ENCODE assay signal across 28 cellular contexts in the genomic region with DNA sequence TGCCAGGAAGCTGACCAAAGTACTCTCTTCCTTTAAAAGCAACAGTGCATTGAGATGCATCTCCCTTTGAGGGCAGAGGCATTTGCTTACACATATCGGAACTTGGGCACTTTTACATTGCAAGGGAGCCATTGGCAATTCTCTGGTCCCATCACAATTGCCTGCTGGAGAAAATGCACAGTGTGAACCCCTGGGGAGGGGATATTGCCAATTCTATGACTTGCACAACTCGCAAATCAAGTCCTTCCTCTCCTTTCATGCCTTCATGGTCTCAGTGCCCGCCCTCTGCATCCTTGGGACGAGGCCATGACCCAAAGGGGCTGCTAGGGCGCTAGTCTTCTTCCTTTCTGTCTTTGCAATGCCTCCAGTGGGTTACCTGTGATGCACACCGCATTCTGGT. TPM values are rescaled to one million over a fixed set of nuclear protein-coding genes. Genes with fewer than 3 reads are reported as not detected.
"Had no signal": no experiment of that assay in that cellular context is flagged by ENCODE, and none has a peak within 500 bp of the region (broad histone marks: within the 10 kb centered on the region; RNA-seq: fewer than 3 reads in every experiment).

No MANE protein-coding gene starts in this region.

- H3K9me3 Mint-ChIP-seq: dendritic cell treated with granulocyte-macrophage colony-stimulating factor and Interleukin-4, amounts not matched to agents 40 ng/mL and 50 ng/mL, for 4 days; effector memory CD8-positive, alpha-beta T cell; stimulated activated naive B cell treated with anti-CD40 and anti-IgM and Interleukin-4, amounts not matched to agents 10 μg/mL and 1 μg/mL and 100 μg/mL, for 72 hours; stimulated activated naive CD8-positive, alpha-beta T cell treated with anti-CD3 and anti-CD28 coated beads, Interleukin-15, amount 100 ng/mL, for 72 hours had no signal

- H3K36me3 Mint-ChIP-seq: naive thymus-derived CD4-positive, alpha-beta T cell; stimulated activated naive B cell treated with anti-CD40 and anti-IgM and Interleukin-4, amounts not matched to agents 10 μg/mL and 1 μg/mL and 100 μg/mL, for 72 hours had no signal

- DNase-seq: cerebellar nuclear complex; effector memory CD8-positive, alpha-beta T cell; esophagus squamous epithelium; glutamatergic neuron; kidney; left cardiac atrium; left ventricle myocardium inferior; lower lobe of right lung; mesenchymal stem cell; naive thymus-derived CD4-positive, alpha-beta T cell; posterior cingulate gyrus; spleen; stimulated activated CD4-positive, alpha-beta T cell treated with anti-CD3 and anti-CD28 coated beads, Interleukin-15, amount 100 ng/mL, for 24 hours; stimulated activated CD4-positive, alpha-beta T cell treated with anti-CD3 and anti-CD28 coated beads, Interleukin-1b, Interleukin-23, amount 100 ng/mL, for 48 hours; stimulated activated CD4-positive, alpha-beta T cell treated with anti-CD3 and anti-CD28 coated beads, Interleukin-4, amount 100 ng/mL, for 4 hours; stimulated activated naive B cell treated with anti-CD40 and anti-IgM and Interleukin-4, amounts not matched to agents 10 μg/mL and 1 μg/mL and 100 μg/mL, for 72 hours; stimulated activated naive CD8-positive, alpha-beta T cell treated with anti-CD3 and anti-CD28 coated beads, Interleukin-15, amount 100 ng/mL, for 72 hours; testis; upper lobe of right lung had no signal

- H3K27me3 ChIP-seq: testis, upper lobe of right lung had no signal

- H3K4me1 ChIP-seq: esophagus squamous epithelium, gastroesophageal sphincter, left ventricle myocardium inferior, lower lobe of right lung, testis, tibial nerve, upper lobe of right lung had no signal

- ATAC-seq: effector memory CD8-positive, alpha-beta T cell; gastroesophageal sphincter; left cardiac atrium; lower lobe of right lung; naive thymus-derived CD4-positive, alpha-beta T cell; sciatic nerve; stimulated activated naive CD8-positive, alpha-beta T cell treated with anti-CD3 and anti-CD28 coated beads, Interleukin-15, amount 100 ng/mL, for 72 hours; upper lobe of right lung had no signal

- H3K36me3 ChIP-seq: esophagus squamous epithelium, gastroesophageal sphincter, left ventricle myocardium inferior, lower lobe of right lung, spleen, tibial nerve, upper lobe of right lung had no signal

- H3K4me3 ChIP-seq: esophagus squamous epithelium, gastroesophageal sphincter, left ventricle myocardium inferior, lower lobe of right lung, spleen, testis, tibial nerve, upper lobe of right lung had no signal

- FAIRE-seq: colon, kidney had no signal

- H3K9me3 ChIP-seq: esophagus squamous epithelium, gastroesophageal sphincter, left ventricle myocardium inferior, lower lobe of right lung, spleen, testis, tibial nerve, upper lobe of right lung had no signal

- H3K4me3 Mint-ChIP-seq: dendritic cell treated with granulocyte-macrophage colony-stimulating factor and Interleukin-4, amounts not matched to agents 40 ng/mL and 50 ng/mL, for 4 days; effector memory CD8-positive, alpha-beta T cell; naive thymus-derived CD4-positive, alpha-beta T cell; stimulated activated naive B cell treated with anti-CD40 and anti-IgM and Interleukin-4, amounts not matched to agents 10 μg/mL and 1 μg/mL and 100 μg/mL, for 72 hours; stimulated activated naive CD8-positive, alpha-beta T cell treated with anti-CD3 and anti-CD28 coated beads, Interleukin-15, amount 100 ng/mL, for 72 hours had no signal

- H3K4me1 Mint-ChIP-seq: naive thymus-derived CD4-positive, alpha-beta T cell; stimulated activated naive CD8-positive, alpha-beta T cell treated with anti-CD3 and anti-CD28 coated beads, Interleukin-15, amount 100 ng/mL, for 72 hours had no signal

- H3K27ac Mint-ChIP-seq: dendritic cell treated with granulocyte-macrophage colony-stimulating factor and Interleukin-4, amounts not matched to agents 40 ng/mL and 50 ng/mL, for 4 days; effector memory CD8-positive, alpha-beta T cell; naive thymus-derived CD4-positive, alpha-beta T cell; stimulated activated naive B cell treated with anti-CD40 and anti-IgM and Interleukin-4, amounts not matched to agents 10 μg/mL and 1 μg/mL and 100 μg/mL, for 72 hours; stimulated activated naive CD8-positive, alpha-beta T cell treated with anti-CD3 and anti-CD28 coated beads, Interleukin-15, amount 100 ng/mL, for 72 hours had no signal

- H3K27ac ChIP-seq: esophagus squamous epithelium, gastroesophageal sphincter, left ventricle myocardium inferior, lower lobe of right lung, spleen, testis, tibial nerve, upper lobe of right lung had no signal

RNA-seq across cellular contexts. Expression of gene AVPR2, which starts 59.3 kb away (rescaled TPM):
- total RNA-seq: mononuclear cell, osteocyte, pulmonary artery endothelial cell had no signal
- polyA plus RNA-seq: naive thymus-derived CD4-positive, alpha-beta T cell; neural cell had no signal
